Comparison of ENCODE assay signal across 1 cellular context in genomic region chr9:121738969-121739368, GRCh38.
TF ChIP-seq lines count a peak whose summit lies in the region.

No MANE protein-coding gene starts in this region.

TF ChIP-seq in SK-N-SH, 30 proteins besides CTCF, POLR2A, EP300 and RAD21 (continued from another document):
- TF ChIP-seq, protein P1, sequence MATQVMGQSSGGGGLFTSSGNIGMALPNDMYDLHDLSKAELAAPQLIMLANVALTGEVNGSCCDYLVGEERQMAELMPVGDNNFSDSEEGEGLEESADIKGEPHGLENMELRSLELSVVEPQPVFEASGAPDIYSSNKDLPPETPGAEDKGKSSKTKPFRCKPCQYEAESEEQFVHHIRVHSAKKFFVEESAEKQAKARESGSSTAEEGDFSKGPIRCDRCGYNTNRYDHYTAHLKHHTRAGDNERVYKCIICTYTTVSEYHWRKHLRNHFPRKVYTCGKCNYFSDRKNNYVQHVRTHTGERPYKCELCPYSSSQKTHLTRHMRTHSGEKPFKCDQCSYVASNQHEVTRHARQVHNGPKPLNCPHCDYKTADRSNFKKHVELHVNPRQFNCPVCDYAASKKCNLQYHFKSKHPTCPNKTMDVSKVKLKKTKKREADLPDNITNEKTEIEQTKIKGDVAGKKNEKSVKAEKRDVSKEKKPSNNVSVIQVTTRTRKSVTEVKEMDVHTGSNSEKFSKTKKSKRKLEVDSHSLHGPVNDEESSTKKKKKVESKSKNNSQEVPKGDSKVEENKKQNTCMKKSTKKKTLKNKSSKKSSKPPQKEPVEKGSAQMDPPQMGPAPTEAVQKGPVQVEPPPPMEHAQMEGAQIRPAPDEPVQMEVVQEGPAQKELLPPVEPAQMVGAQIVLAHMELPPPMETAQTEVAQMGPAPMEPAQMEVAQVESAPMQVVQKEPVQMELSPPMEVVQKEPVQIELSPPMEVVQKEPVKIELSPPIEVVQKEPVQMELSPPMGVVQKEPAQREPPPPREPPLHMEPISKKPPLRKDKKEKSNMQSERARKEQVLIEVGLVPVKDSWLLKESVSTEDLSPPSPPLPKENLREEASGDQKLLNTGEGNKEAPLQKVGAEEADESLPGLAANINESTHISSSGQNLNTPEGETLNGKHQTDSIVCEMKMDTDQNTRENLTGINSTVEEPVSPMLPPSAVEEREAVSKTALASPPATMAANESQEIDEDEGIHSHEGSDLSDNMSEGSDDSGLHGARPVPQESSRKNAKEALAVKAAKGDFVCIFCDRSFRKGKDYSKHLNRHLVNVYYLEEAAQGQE (IDR thresholded peaks at IDR 0.05; ENCODE audit: low read depth, low read length), result no peak
